Comparison of ENCODE assay signal across 14 cellular contexts in genomic region chr5:98173334-98173733, GRCh38.
DNase-seq lines count a peak whose midpoint lies in the region; ATAC-seq, FAIRE-seq and TF ChIP-seq lines count a peak whose summit lies in the region.
"Had no signal": no experiment of that assay in that cellular context is flagged by ENCODE, and none has a peak within 500 bp of the region (broad histone marks: within the 10 kb centered on the region; RNA-seq: fewer than 3 reads in every experiment).

No MANE protein-coding gene starts in this region.

- no peaks in the 10 kb centered on the region for H3K36me3 Mint-ChIP-seq in T-helper 2 cell treated with Interferon-gamma antibody and Interleukin-4, amounts not matched to agents 5 μg/mL and 100 μg/mL, for 36 hours (ENCODE audit: low read depth)
- H3K36me3 Mint-ChIP-seq: naive thymus-derived CD8-positive, alpha-beta T cell had no signal

- FAIRE-seq in endothelial cell of umbilical vein (lab: Jason Lieb, UNC): no peak
- FAIRE-seq: frontal cortex had no signal

- dilution Hi-C loops in endothelial cell of umbilical vein (cut with MboI; ENCODE audit: extremely low pct_ligation_motif_present, low sequenced_read_pairs): no loop called here

- H3K4me1 Mint-ChIP-seq in T-helper 2 cell treated with Interferon-gamma antibody and Interleukin-4, amounts not matched to agents 5 μg/mL and 100 μg/mL, for 36 hours (ENCODE audit: low read depth): no peaks in the 10 kb centered on the region
- H3K4me1 Mint-ChIP-seq: B cell; naive thymus-derived CD8-positive, alpha-beta T cell had no signal

- DNase-seq in ELR (ENCODE audit: low read depth) (peak; percentile 89), RKO (ENCODE audit: low spot score) (peak; percentile 77), endothelial cell of umbilical vein (ENCODE audit: low read depth, low spot score) (no peak), myocyte (ENCODE audit: low read depth) (peak; percentile 35), hepatocyte (ENCODE audit: low spot score) (no peak), SHP77 treated with DMSO at 0.1 percent for 48 hours (lab: John Stamatoyannopoulos, UW) (no peak)
- DNase-seq in T-helper 2 cell treated with Interferon-gamma antibody and Interleukin-4, amounts not matched to agents 5 μg/mL and 100 μg/mL, for 36 hours (ENCODE audit: low spot score): no peak
- DNase-seq: amygdala; naive thymus-derived CD8-positive, alpha-beta T cell; NCI-H1930; NCI-H510A treated with DMSO at 0.1 percent for 48 hours had no signal

- BruUV-seq in endothelial cell of umbilical vein (replicated peaks; lab: Mats Ljungman, UMichigan): no TSS peak

- H3K9me2 ChIP-seq in hepatocyte (replicated peaks; ENCODE audit: insufficient read depth): no peaks in the 10 kb centered on the region

- H3K79me2 ChIP-seq in endothelial cell of umbilical vein (ENCODE audit: control insufficient read depth, insufficient read depth, low read length) (no peaks in the 10 kb centered on the region), hepatocyte (no peaks in the 10 kb centered on the region)

- no peak overlapping the region for H3K4me3 Mint-ChIP-seq in T-helper 2 cell treated with Interferon-gamma antibody and Interleukin-4, amounts not matched to agents 5 μg/mL and 100 μg/mL, for 36 hours
- H3K4me3 Mint-ChIP-seq: B cell; naive thymus-derived CD8-positive, alpha-beta T cell had no signal

- H3K27me3 ChIP-seq in endothelial cell of umbilical vein (ENCODE audit: control insufficient read depth in 2 of 2, insufficient read depth in 2 of 2, low read length in 2 of 2) (no peaks in the 10 kb centered on the region), hepatocyte (no peaks in the 10 kb centered on the region)

- H3K4me2 ChIP-seq in endothelial cell of umbilical vein (ENCODE audit: insufficient read depth, low read length): no peak overlapping the region
- no peak overlapping the region for H3K4me2 ChIP-seq in hepatocyte

- H3K9ac ChIP-seq in endothelial cell of umbilical vein (replicated peaks; ENCODE audit: extremely low read depth, insufficient read depth, low read length): no peak overlapping the region

- TF ChIP-seq CTCF in endothelial cell of umbilical vein (IDR thresholded peaks at IDR 0.05; ENCODE audit: extremely low read depth in 1 of 2, insufficient read depth in 1 of 2, low read depth in 1 of 2, low read length in 2 of 2): no peak
- TF ChIP-seq CTCF in hepatocyte (IDR thresholded peaks at IDR 0.05; ENCODE audit: poor library complexity): no peak

- H2AFZ ChIP-seq in endothelial cell of umbilical vein (ENCODE audit: low read depth, low read length): no peak overlapping the region
- no peak overlapping the region for H2AFZ ChIP-seq in hepatocyte

- H3K36me3 ChIP-seq in endothelial cell of umbilical vein (ENCODE audit: control insufficient read depth in 2 of 2, extremely low read depth in 1 of 2, insufficient read depth in 2 of 2, low read length in 2 of 2) (no peaks in the 10 kb centered on the region), hepatocyte (replicated peaks; ENCODE audit: insufficient read depth, low read depth) (no peaks in the 10 kb centered on the region)

- H3K9me1 ChIP-seq in endothelial cell of umbilical vein (replicated peaks; ENCODE audit: control insufficient read depth, extremely low read depth, insufficient read depth, low read length): no peaks in the 10 kb centered on the region

- H3K4me1 ChIP-seq in endothelial cell of umbilical vein (ENCODE audit: control insufficient read depth, extremely low read depth, insufficient read depth, low read length): no peaks in the 10 kb centered on the region
- no peaks in the 10 kb centered on the region for H3K4me1 ChIP-seq in hepatocyte (ENCODE audit: insufficient read depth)

- CTCF ChIA-PET in endothelial cell of umbilical vein (lab: Charles Lee): interaction anchor here (1.5 kb wide), 1 partner anchor 10 kb away, joined by 3 read pairs; no protein-coding TSS in a partner anchor

- no peak for ATAC-seq in HG03571 (IDR thresholded peaks at IDR 0.05; ENCODE audit: unreplicated experiment)
- ATAC-seq: naive thymus-derived CD8-positive, alpha-beta T cell had no signal

- H3K27me3 Mint-ChIP-seq in T-helper 2 cell treated with Interferon-gamma antibody and Interleukin-4, amounts not matched to agents 5 μg/mL and 100 μg/mL, for 36 hours (ENCODE audit: low read depth): no peaks in the 10 kb centered on the region
- H3K27me3 Mint-ChIP-seq: B cell had no signal

- no peak overlapping the region for H3K27ac Mint-ChIP-seq in T-helper 2 cell treated with Interferon-gamma antibody and Interleukin-4, amounts not matched to agents 5 μg/mL and 100 μg/mL, for 36 hours
- H3K27ac Mint-ChIP-seq: B cell; naive thymus-derived CD8-positive, alpha-beta T cell had no signal

- POLR2A ChIA-PET in endothelial cell of umbilical vein (lab: Charles Lee): no interaction called here

- intact Hi-C loops in endothelial cell of umbilical vein (cut with micrococcal nuclease): loop anchor here (10.0 kb wide), 1 partner anchor 639 kb away; no protein-coding TSS in a partner anchor

- no peak for TF ChIP-seq POLR2A in endothelial cell of umbilical vein (IDR thresholded peaks at IDR 0.05; ENCODE audit: low read depth, low read length)

- H4K20me1 ChIP-seq in endothelial cell of umbilical vein (replicated peaks; ENCODE audit: control insufficient read depth, extremely low read depth, insufficient read depth, low read length): no peaks in the 10 kb centered on the region
- H4K20me1 ChIP-seq in hepatocyte (ENCODE audit: insufficient read depth, poor library complexity, severe bottlenecking): no peaks in the 10 kb centered on the region

- H3K27ac ChIP-seq in endothelial cell of umbilical vein (ENCODE audit: insufficient read depth, low read depth, low read length) (no peak overlapping the region), hepatocyte (no peak overlapping the region)

- no peaks in the 10 kb centered on the region for H3K9me3 ChIP-seq in endothelial cell of umbilical vein (replicated peaks; ENCODE audit: control insufficient read depth, insufficient read depth, low read length)
- H3K9me3 ChIP-seq in hepatocyte (ENCODE audit: low read depth): no peaks in the 10 kb centered on the region

- no peaks in the 10 kb centered on the region for H3K9me3 Mint-ChIP-seq in T-helper 2 cell treated with Interferon-gamma antibody and Interleukin-4, amounts not matched to agents 5 μg/mL and 100 μg/mL, for 36 hours

- H3K4me3 ChIP-seq in endothelial cell of umbilical vein (replicated peaks in 1 of 3; ENCODE audit: insufficient read depth in 1 of 3, low read depth in 1 of 3, low read length in 3 of 3) (no peak overlapping the region), hepatocyte (no peak overlapping the region)

TF ChIP-seq in endothelial cell of umbilical vein, 7 proteins besides CTCF, POLR2A, EP300 and RAD21:
- TF ChIP-seq JUN (IDR thresholded peaks at IDR 0.05; ENCODE audit: borderline replicate concordance, insufficient read depth, insufficient read length, low read depth): no peak
- TF ChIP-seq FOS (IDR thresholded peaks at IDR 0.05; ENCODE audit: borderline replicate concordance, insufficient read depth, low read length): peak; percentile 57

Comparison
In these comparisons a context has a peak if more than half of its experiments do, and no peak if none do; other contexts are left out.
1. DNase-seq: peak in ELR (single experiment), RKO (single experiment) and myocyte (single experiment); none in endothelial cell of umbilical vein (single experiment), hepatocyte (single experiment), T-helper 2 cell treated with Interferon-gamma antibody and Interleukin-4, amounts not matched to agents 5 μg/mL and 100 μg/mL, for 36 hours (single experiment) and SHP77 treated with DMSO at 0.1 percent for 48 hours (single experiment).